15 cellular contexts compared by ENCODE assay signal in the genomic region with DNA sequence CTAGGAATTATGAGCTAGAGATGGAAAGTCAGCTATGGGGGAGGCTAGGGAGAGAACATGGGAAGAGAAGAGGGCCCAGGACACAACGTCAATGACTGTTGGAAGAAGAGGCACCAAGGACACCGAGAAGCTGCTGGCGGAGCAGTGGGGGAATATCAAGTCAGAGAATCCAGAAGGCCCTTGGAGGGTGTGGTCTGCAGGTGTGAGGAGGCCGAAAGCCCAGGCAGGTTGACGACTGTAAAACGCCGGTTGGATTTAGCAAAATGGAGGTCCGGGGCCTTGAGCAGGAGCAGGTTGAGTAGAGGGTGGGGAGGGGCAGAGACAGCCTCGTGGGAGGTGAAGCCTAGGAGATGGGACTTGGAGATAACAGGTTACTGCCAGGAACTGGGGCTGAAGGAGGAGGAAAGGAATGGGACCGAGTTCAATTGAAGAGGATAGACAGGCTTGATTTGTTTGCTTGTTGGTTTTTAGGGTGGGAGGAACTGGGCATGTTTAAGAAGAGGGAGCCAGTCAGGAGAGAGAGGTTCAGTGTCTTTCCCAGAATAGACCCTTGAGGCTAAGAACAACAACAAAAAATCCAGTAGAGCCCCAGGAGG. TPM values are rescaled to one million over a fixed set of nuclear protein-coding genes. Genes with fewer than 3 reads are reported as not detected.
DNase-seq lines count a peak whose midpoint lies in the region; ATAC-seq, FAIRE-seq and TF ChIP-seq lines count a peak whose summit lies in the region.
"Had no signal": no experiment of that assay in that cellular context is flagged by ENCODE, and none has a peak within 500 bp of the region (broad histone marks: within the 10 kb centered on the region; RNA-seq: fewer than 3 reads in every experiment).

No MANE protein-coding gene starts in this region.

- no peak for TF ChIP-seq POLR2A in H1 (IDR thresholded peaks at IDR 0.05; ENCODE audit: control extremely low read depth in 1 of 2, low read depth in 2 of 2, low read length in 2 of 2)

- H4K91ac ChIP-seq in H1 (replicated peaks; ENCODE audit: insufficient read length, low read length), result no peak overlapping the region
- H4K91ac ChIP-seq in neuronal stem cell (ENCODE audit: low read depth, low read length, poor library complexity), result no peak overlapping the region

- H2AK5ac ChIP-seq in H1 (ENCODE audit: low read depth, low read length) (no peak overlapping the region), neuronal stem cell (ENCODE audit: low read depth, low read length) (no peak overlapping the region)

- H3K9me3 Mint-ChIP-seq in GM23338, result peaks cover 18% of the 10 kb centered on the region; the same call in 2 of the 3 replicates

- no peak for TF ChIP-seq EP300 in H1 (IDR thresholded peaks at IDR 0.05; ENCODE audit: borderline replicate concordance in 1 of 2, low read depth in 2 of 2, low read length in 2 of 2)

- no peaks in the 10 kb centered on the region for H3K36me3 ChIP-seq in BLaER1 treated with 17β-estradiol and CSF1 and Interleukin-3, amounts not matched to agents 10 nM and 100 nM
- H3K36me3 ChIP-seq in GM23338 (ENCODE audit: insufficient read depth), result no peaks in the 10 kb centered on the region
- H3K36me3 ChIP-seq in H1 (ENCODE audit: control insufficient read depth in 2 of 4, insufficient read depth in 4 of 4, low read length in 3 of 4), result no peaks in the 10 kb centered on the region
- no peaks in the 10 kb centered on the region for H3K36me3 ChIP-seq in neuronal stem cell (replicated peaks in 1 of 2; ENCODE audit: control insufficient read depth in 2 of 2, insufficient read depth in 2 of 2, low read length in 2 of 2)
- H3K36me3 ChIP-seq: BE2C, MG63 had no signal

- peaks cover 3 to 7% (median 4%) of the 10 kb centered on the region in 11 experiments; a peak in 19 of 22 replicates for H3K9me3 ChIP-seq in BLaER1 treated with 17β-estradiol and CSF1 and Interleukin-3, amounts not matched to agents 10 nM and 100 nM (replicated peaks in 1 of 11)
- H3K9me3 ChIP-seq in H1 (ENCODE audit: insufficient read depth in 2 of 2, low read depth in 1 of 2, low read length in 1 of 2), result peaks cover 8% of the 10 kb centered on the region in 2 experiments
- peaks cover 1 to 8% of the 10 kb centered on the region in 2 donors for H3K9me3 ChIP-seq in neuronal stem cell (replicated peaks in 1 of 2; ENCODE audit: control insufficient read depth in 2 of 2, insufficient read depth in 1 of 2, low read depth in 1 of 2, low read length in 2 of 2)
- H3K9me3 ChIP-seq: BE2C had no signal

- no peak overlapping the region for H4K8ac ChIP-seq in H1 (ENCODE audit: extremely low read depth, insufficient read depth, low read length)
- H4K8ac ChIP-seq in neuronal stem cell (ENCODE audit: low read depth, low read length), result no peak overlapping the region

- POLR2A ChIA-PET in H1 (lab: Charles Lee; ENCODE audit: partially characterized antibody), result no interaction called here

- no peak overlapping the region for H3K23ac ChIP-seq in H1 (ENCODE audit: insufficient read length)
- H3K23ac ChIP-seq in neuronal stem cell (ENCODE audit: low read depth, low read length, poor library complexity), result no peak overlapping the region

- H3K23me2 ChIP-seq in H1 (ENCODE audit: low read depth, low read length), result no peaks in the 10 kb centered on the region

- H4K20me1 ChIP-seq in BLaER1 treated with 17β-estradiol and CSF1 and Interleukin-3, amounts not matched to agents 10 nM and 100 nM, result no peaks in the 10 kb centered on the region
- H4K20me1 ChIP-seq in GM23338 (replicated peaks; ENCODE audit: insufficient read depth), result no peaks in the 10 kb centered on the region
- H4K20me1 ChIP-seq in H1 (replicated peaks in 1 of 2; ENCODE audit: control insufficient read depth in 1 of 2, insufficient read depth in 2 of 2, low read length in 2 of 2), result no peaks in the 10 kb centered on the region

- no peaks in the 10 kb centered on the region for H3K9me2 ChIP-seq in GM23338 (ENCODE audit: insufficient read depth)

- peak overlapping the region; percentile 31; the same call in 1 of the 2 replicates for H3K27ac Mint-ChIP-seq in GM23338

- no peak for TF ChIP-seq CTCF in GM23338 (conservative IDR thresholded peaks at IDR 0.05; ENCODE audit: low read depth in 2 of 2)
- no peak for TF ChIP-seq CTCF in H1 (IDR thresholded peaks at IDR 0.05; ENCODE audit: control extremely low read depth in 1 of 3, insufficient read depth in 1 of 3, low read depth in 1 of 3, low read length in 3 of 3)

- 85% methylated on average over 10 of the region's 10 CpGs; no CpG with 5 or more reads in 1 of the 2 experiments for WGBS in H1 (ENCODE audit: extremely low coverage in 1 of 2, insufficient coverage in 1 of 2, insufficient read length in 1 of 2, insufficient replicate concordance in 2 of 2, low coverage in 1 of 2, low lambda C conversion rate in 2 of 2, missing lambda C conversion rate in 1 of 2), 2 experiments
- WGBS in neuronal stem cell (ENCODE audit: extremely low coverage in 2 of 2, insufficient read length in 2 of 2, insufficient replicate concordance in 1 of 2), 2 donors, result no CpG with 5 or more reads among the region's 10 CpGs

- H3F3A ChIP-seq in GM23338 (replicated peaks; ENCODE audit: low read depth), result no peaks in the 10 kb centered on the region

- no peak overlapping the region for H2BK12ac ChIP-seq in H1 (ENCODE audit: low read depth, low read length)
- H2BK12ac ChIP-seq in neuronal stem cell (ENCODE audit: low read length), result no peak overlapping the region

- H3K4me1 ChIP-seq in BLaER1 treated with 17β-estradiol and CSF1 and Interleukin-3, amounts not matched to agents 10 nM and 100 nM, result peaks cover 4 to 26% (median 24%) of the 10 kb centered on the region in 10 experiments; a peak in 17 of 20 replicates
- H3K4me1 ChIP-seq in GM23338 (ENCODE audit: insufficient read depth) (no peaks in the 10 kb centered on the region), H1 (replicated peaks in 1 of 4; ENCODE audit: control insufficient read depth in 3 of 4, insufficient read depth in 4 of 4, low read length in 3 of 4) (no peaks in the 10 kb centered on the region; a peak in 2 of 7 replicates), neuronal stem cell (ENCODE audit: control insufficient read depth in 2 of 2, insufficient read depth in 1 of 2, low read depth in 1 of 2, low read length in 2 of 2) (peaks cover 0 to 13% of the 10 kb centered on the region in 2 donors)

- H3K27ac ChIP-seq in BLaER1 treated with 17β-estradiol and CSF1 and Interleukin-3, amounts not matched to agents 10 nM and 100 nM, result no peak overlapping the region
- no peak overlapping the region for H3K27ac ChIP-seq in GM23338 (ENCODE audit: low read depth)
- H3K27ac ChIP-seq in H1 (ENCODE audit: low read depth, low read length), result no peak overlapping the region
- H3K27ac ChIP-seq in neuronal stem cell (replicated peaks; ENCODE audit: low read length), result no peak overlapping the region
- H3K27ac ChIP-seq: HL-60 had no signal

- H3K27me3 Mint-ChIP-seq in GM23338 (ENCODE audit: insufficient read depth, low read depth, poor library complexity), result peaks cover 6% of the 10 kb centered on the region

- no peak overlapping the region for H4K5ac ChIP-seq in H1 (ENCODE audit: insufficient read length, low read depth, low read length)

- H2BK5ac ChIP-seq in H1 (ENCODE audit: low read depth, low read length) (no peak overlapping the region), neuronal stem cell (ENCODE audit: low read length) (no peak overlapping the region)

- no peaks in the 10 kb centered on the region; the same call in 2 of the 3 replicates for H3K4me1 Mint-ChIP-seq in GM23338

- ATAC-seq in GM23338 (no peak), HG03521 (IDR thresholded peaks at IDR 0.05; ENCODE audit: unreplicated experiment) (no peak), GM19324 (IDR thresholded peaks at IDR 0.05; ENCODE audit: low FRiP score, unreplicated experiment) (no peak)
- ATAC-seq: K562 had no signal

- H3K4me3 Mint-ChIP-seq in GM23338, result no peak overlapping the region

- CTCF ChIA-PET in H1 (lab: Charles Lee; ENCODE audit: partially characterized antibody), result interaction anchor here (0.6 to 2.5 kb wide), 5 partner anchors 16 to 937 kb away, joined by 3 to 10 read pairs (median 3); no protein-coding TSS in a partner anchor

- no peak overlapping the region for H3K9ac ChIP-seq in BLaER1 treated with 17β-estradiol and CSF1 and Interleukin-3, amounts not matched to agents 10 nM and 100 nM
- H3K9ac ChIP-seq in H1 (replicated peaks in 1 of 4; ENCODE audit: extremely low read depth in 1 of 4, low read depth in 3 of 4, low read length in 3 of 4) (no peak overlapping the region), neuronal stem cell (ENCODE audit: low read depth, low read length, poor library complexity) (no peak overlapping the region)

- H3K56ac ChIP-seq in H1 (replicated peaks; ENCODE audit: insufficient read length, low read depth, low read length), result no peak overlapping the region

- H3K4ac ChIP-seq in H1 (replicated peaks; ENCODE audit: insufficient read length, low read depth, low read length) (no peak overlapping the region), neuronal stem cell (ENCODE audit: low read length) (no peak overlapping the region)

- H2BK20ac ChIP-seq in H1 (ENCODE audit: low read length), result no peak overlapping the region

- TF ChIP-seq RAD21 in H1 (IDR thresholded peaks at IDR 0.05 in 1 of 2, conservative IDR thresholded peaks at IDR 0.05 in 1 of 2; ENCODE audit: low read depth in 2 of 2, low read length in 2 of 2), result no peak

- DNase-seq in GM23338 (ENCODE audit: low spot score) (no peak), H1 (ENCODE audit: low read depth in 1 of 2, low spot score in 2 of 2) (no peak), neuronal stem cell (ENCODE audit: low spot score) (no peak), NCI-H526 treated with DMSO at 0.1 percent for 48 hours (lab: John Stamatoyannopoulos, UW) (no peak), NCI-H1694 treated with DMSO at 0.1 percent for 48 hours (lab: John Stamatoyannopoulos, UW) (no peak)
- DNase-seq: BE2C, DMS153, MG63 had no signal

- H3K14ac ChIP-seq in H1 (ENCODE audit: insufficient read length), result no peak overlapping the region
- H3K14ac ChIP-seq in neuronal stem cell (ENCODE audit: low read length), result no peak overlapping the region

- H3K4me3 ChIP-seq in BLaER1 treated with 17β-estradiol and CSF1 and Interleukin-3, amounts not matched to agents 10 nM and 100 nM, result no peak overlapping the region
- no peak overlapping the region for H3K4me3 ChIP-seq in GM23338
- no peak overlapping the region for H3K4me3 ChIP-seq in H1 (ENCODE audit: extremely low read depth in 1 of 4, insufficient read depth in 2 of 4, low read depth in 3 of 4, low read length in 4 of 4)
- H3K4me3 ChIP-seq in neuronal stem cell (ENCODE audit: low read length in 2 of 2), result no peak overlapping the region
- H3K4me3 ChIP-seq: K562, MG63 had no signal

- H2BK120ac ChIP-seq in H1 (replicated peaks; ENCODE audit: low read depth, low read length), result no peak overlapping the region
- H2BK120ac ChIP-seq in neuronal stem cell (ENCODE audit: low read depth, low read length), result no peak overlapping the region

- no peak overlapping the region for H2BK15ac ChIP-seq in H1 (ENCODE audit: low read length)
- peak overlapping the region; percentile 8 for H2BK15ac ChIP-seq in neuronal stem cell (ENCODE audit: low read length)

- peaks cover 5% of the 10 kb centered on the region; the same call in 1 of the 3 replicates for H3K36me3 Mint-ChIP-seq in GM23338 (ENCODE audit: low read depth)

- H3K79me1 ChIP-seq in H1 (ENCODE audit: low read depth, low read length) (no peaks in the 10 kb centered on the region), neuronal stem cell (ENCODE audit: low read depth, low read length) (no peaks in the 10 kb centered on the region)

- H3K79me2 ChIP-seq in GM23338 (replicated peaks; ENCODE audit: insufficient read depth) (no peaks in the 10 kb centered on the region), H1 (ENCODE audit: control insufficient read depth in 1 of 2, insufficient read depth in 2 of 2, low read length in 2 of 2) (no peaks in the 10 kb centered on the region)

- peak overlapping the region; percentile 15; the same call in 1 of the 2 replicates for H3K18ac ChIP-seq in H1 (ENCODE audit: extremely low read depth, low read length)
- H3K18ac ChIP-seq in neuronal stem cell (ENCODE audit: low read length), result no peak overlapping the region

- peak overlapping the region in 8 of 11 experiments; percentile 4 to 35 (median 24); a peak in 9 of 22 replicates for H3K4me2 ChIP-seq in BLaER1 treated with 17β-estradiol and CSF1 and Interleukin-3, amounts not matched to agents 10 nM and 100 nM
- H3K4me2 ChIP-seq in GM23338 (no peak overlapping the region), H1 (ENCODE audit: insufficient read depth in 1 of 2, low read depth in 2 of 2, low read length in 2 of 2) (no peak overlapping the region), neuronal stem cell (ENCODE audit: insufficient read depth, low read length, poor library complexity, severe bottlenecking) (no peak overlapping the region)

- no peak for FAIRE-seq in H1 (lab: Jason Lieb, UNC)
- FAIRE-seq: GM18507, K562, RCC 7860 had no signal

- H2AFZ ChIP-seq in GM23338 (no peak overlapping the region), H1 (ENCODE audit: low read length) (no peak overlapping the region), neuronal stem cell (ENCODE audit: low read length) (no peak overlapping the region)

- H3K27me3 ChIP-seq in BLaER1 treated with 17β-estradiol and CSF1 and Interleukin-3, amounts not matched to agents 10 nM and 100 nM, result no peaks in the 10 kb centered on the region
- H3K27me3 ChIP-seq in GM23338 (ENCODE audit: insufficient read depth) (no peaks in the 10 kb centered on the region), H1 (replicated peaks in 1 of 4; ENCODE audit: control insufficient read depth in 3 of 4, extremely low read depth in 1 of 4, insufficient read depth in 3 of 4, low read length in 3 of 4) (no peaks in the 10 kb centered on the region), neuronal stem cell (ENCODE audit: control insufficient read depth in 3 of 3, insufficient read depth in 3 of 3, low read depth in 1 of 3, low read length in 3 of 3) (no peaks in the 10 kb centered on the region)
- H3K27me3 ChIP-seq: BE2C, MG63 had no signal

RNA-seq across cellular contexts. Expression of a gene that starts 35.1 kb away (rescaled TPM):
- not detected in 2 replicates for total RNA-seq in GM23338 (2014; rRNA removed; shearing (Covaris generic))
- polyA plus RNA-seq in GM23338 (2016; fragmentation: Nextera tagmentation; extraction: Ambion mirVana) (not detected in 2 replicates), H1 (2011; rRNA removed) (0.32 and 0.39 TPM in 2 replicates)
- 0.39 TPM in 1 of 2 replicates, not detected in the other for total RNA-seq in H1 (2021; fragmentation: NEBNext Ultra II Directional; extraction: Animal tissue kit (Norgen Biotek cat#: 25700))
- polyA plus RNA-seq in H1 (2011; cell fraction: cytosol; rRNA removed), result 0.26 TPM
- polyA plus RNA-seq in H1 (2011; cell fraction: nucleus; rRNA removed), result 0.58 TPM
- not detected in 4 replicates for polyA plus RNA-seq in H1 (2012, experiment 1 of 2)
- polyA plus RNA-seq in H1 (2012, experiment 2 of 2), result 1.3 TPM
- 0.16 TPM for polyA plus RNA-seq in H1 (2013, experiment 1 of 2)
- polyA plus RNA-seq in H1 (2013, experiment 2 of 2), result 0.17 TPM
- polyA minus RNA-seq in H1 (2011; rRNA and poly(A)+ RNA removed), result not detected in 2 replicates
- polyA minus RNA-seq in H1 (2011; cell fraction: cytosol; rRNA and poly(A)+ RNA removed), result not detected
- 0.50 TPM for polyA minus RNA-seq in H1 (2011; cell fraction: nucleus; rRNA and poly(A)+ RNA removed)
- polyA plus RNA-seq in neuronal stem cell (2013, experiment 1 of 2), result 0.04 TPM
- polyA plus RNA-seq in neuronal stem cell (2013, experiment 2 of 2), result not detected
- total RNA-seq: K562 had no signal
- polyA plus RNA-seq: K562 had no signal

Comparison
In these comparisons a context has a peak if more than half of its experiments do, and no peak if none do; other contexts are left out.
1. H3K4me2 ChIP-seq: peak in BLaER1 treated with 17β-estradiol and CSF1 and Interleukin-3, amounts not matched to agents 10 nM and 100 nM (8 of 11); none in GM23338 (single experiment), H1 (0 of 2) and neuronal stem cell (single experiment).